1 cellular context compared by ENCODE assay signal in the genomic region with DNA sequence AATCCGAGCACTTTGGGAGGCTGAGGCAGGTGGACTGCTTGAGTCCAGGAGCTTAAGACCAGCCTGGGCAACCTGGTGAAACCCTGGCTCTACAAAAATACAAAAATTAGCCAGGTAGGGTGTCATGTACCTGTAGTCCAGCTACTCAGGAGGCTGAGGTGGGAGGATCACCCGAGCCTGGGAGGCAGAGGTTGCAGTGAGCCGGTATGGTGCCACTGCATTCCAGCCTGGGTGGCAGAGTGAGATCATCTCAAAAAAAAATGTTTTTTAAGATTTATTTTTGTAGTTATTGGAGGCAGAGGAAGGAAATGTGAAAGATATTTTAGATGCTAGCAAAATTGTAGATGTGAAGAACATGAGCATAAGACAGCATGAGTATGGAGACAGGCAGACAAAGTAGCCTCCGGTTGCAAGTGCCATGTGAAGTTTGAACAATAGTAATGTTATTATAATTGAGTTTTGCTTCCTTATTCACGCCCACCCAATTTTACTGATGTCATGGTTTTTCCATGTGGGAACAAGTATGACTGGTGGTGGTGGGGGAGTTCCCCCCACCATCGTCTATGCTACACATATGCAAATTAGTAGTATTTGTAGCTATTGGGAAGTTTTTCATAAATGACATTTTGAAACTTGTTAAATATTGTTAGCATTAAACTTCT.
TF ChIP-seq lines count a peak whose summit lies in the region.

No MANE protein-coding gene starts in this region.

TF ChIP-seq in GM12878, 131 proteins besides CTCF, POLR2A, EP300 and RAD21 (continued from another document and continues in another):
- TF ChIP-seq CREM (IDR thresholded peaks at IDR 0.05; ENCODE audit: low read depth) (peak; percentile 74), SP1 (IDR thresholded peaks at IDR 0.05; ENCODE audit: low read depth, low read length) (no peak), CBFB (IDR thresholded peaks at IDR 0.05; ENCODE audit: low read depth) (0 out of 2 replicates have a peak, but pooled peaks have one; percentile 51), MTA3 (IDR thresholded peaks at IDR 0.05; ENCODE audit: borderline replicate concordance, low read length) (0 out of 2 replicates have a peak, but pooled peaks have one; percentile 57), FOXK2 (IDR thresholded peaks at IDR 0.05) (no peak), KDM1A (IDR thresholded peaks at IDR 0.05; ENCODE audit: borderline replicate concordance) (no peak), HDGF (IDR thresholded peaks at IDR 0.05) (0 out of 2 replicates have a peak, but pooled peaks have one; percentile 15), ZNF274 (IDR thresholded peaks at IDR 0.05; ENCODE audit: insufficient read depth, insufficient read length) (no peak), SMARCA5 (IDR thresholded peaks at IDR 0.05) (no peak), LARP7 (IDR thresholded peaks at IDR 0.05) (no peak), NFXL1 (IDR thresholded peaks at IDR 0.05; ENCODE audit: borderline replicate concordance) (no peak), CEBPZ (IDR thresholded peaks at IDR 0.05; ENCODE audit: low read depth, low read length) (no peak), MTA2 (IDR thresholded peaks at IDR 0.05; ENCODE audit: low read depth) (peak; percentile 70), ASH2L (IDR thresholded peaks at IDR 0.05; ENCODE audit: borderline replicate concordance, low read depth) (no peak), WRNIP1 (IDR thresholded peaks at IDR 0.05; ENCODE audit: borderline replicate concordance, low read depth, low read length) (no peak), HCFC1 (IDR thresholded peaks at IDR 0.05; ENCODE audit: low read length) (no peak), MXI1 (IDR thresholded peaks at IDR 0.05; ENCODE audit: low read depth, low read length) (no peak), SKIL (IDR thresholded peaks at IDR 0.05; ENCODE audit: low read depth, poor library complexity, severe bottlenecking) (peak; percentile 70), SMAD5 (IDR thresholded peaks at IDR 0.05; ENCODE audit: low read depth) (no peak), TCF7 (IDR thresholded peaks at IDR 0.05; ENCODE audit: borderline replicate concordance) (no peak), RFX5 (IDR thresholded peaks at IDR 0.05; ENCODE audit: low read depth, low read length) (no peak), PAX8 (IDR thresholded peaks at IDR 0.05) (no peak), STAT1 (conservative IDR thresholded peaks at IDR 0.05) (no peak), NBN (IDR thresholded peaks at IDR 0.05) (0 out of 2 replicates have a peak, but pooled peaks have one; percentile 47), ESRRA (IDR thresholded peaks at IDR 0.05; ENCODE audit: low read length) (no peak), MLLT1 (IDR thresholded peaks at IDR 0.05) (no peak), PBX3 (IDR thresholded peaks at IDR 0.05; ENCODE audit: insufficient replicate concordance, low read depth, low read length) (no peak), NR2C2 (IDR thresholded peaks at IDR 0.05; ENCODE audit: borderline replicate concordance, control insufficient read depth, insufficient read length, low read depth) (no peak), ZNF207 (IDR thresholded peaks at IDR 0.05; ENCODE audit: borderline replicate concordance) (no peak)
- TF ChIP-seq, protein P1, sequence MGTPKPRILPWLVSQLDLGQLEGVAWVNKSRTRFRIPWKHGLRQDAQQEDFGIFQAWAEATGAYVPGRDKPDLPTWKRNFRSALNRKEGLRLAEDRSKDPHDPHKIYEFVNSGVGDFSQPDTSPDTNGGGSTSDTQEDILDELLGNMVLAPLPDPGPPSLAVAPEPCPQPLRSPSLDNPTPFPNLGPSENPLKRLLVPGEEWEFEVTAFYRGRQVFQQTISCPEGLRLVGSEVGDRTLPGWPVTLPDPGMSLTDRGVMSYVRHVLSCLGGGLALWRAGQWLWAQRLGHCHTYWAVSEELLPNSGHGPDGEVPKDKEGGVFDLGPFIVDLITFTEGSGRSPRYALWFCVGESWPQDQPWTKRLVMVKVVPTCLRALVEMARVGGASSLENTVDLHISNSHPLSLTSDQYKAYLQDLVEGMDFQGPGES (IDR thresholded peaks at IDR 0.05), result no peak
- TF ChIP-seq, protein P2, sequence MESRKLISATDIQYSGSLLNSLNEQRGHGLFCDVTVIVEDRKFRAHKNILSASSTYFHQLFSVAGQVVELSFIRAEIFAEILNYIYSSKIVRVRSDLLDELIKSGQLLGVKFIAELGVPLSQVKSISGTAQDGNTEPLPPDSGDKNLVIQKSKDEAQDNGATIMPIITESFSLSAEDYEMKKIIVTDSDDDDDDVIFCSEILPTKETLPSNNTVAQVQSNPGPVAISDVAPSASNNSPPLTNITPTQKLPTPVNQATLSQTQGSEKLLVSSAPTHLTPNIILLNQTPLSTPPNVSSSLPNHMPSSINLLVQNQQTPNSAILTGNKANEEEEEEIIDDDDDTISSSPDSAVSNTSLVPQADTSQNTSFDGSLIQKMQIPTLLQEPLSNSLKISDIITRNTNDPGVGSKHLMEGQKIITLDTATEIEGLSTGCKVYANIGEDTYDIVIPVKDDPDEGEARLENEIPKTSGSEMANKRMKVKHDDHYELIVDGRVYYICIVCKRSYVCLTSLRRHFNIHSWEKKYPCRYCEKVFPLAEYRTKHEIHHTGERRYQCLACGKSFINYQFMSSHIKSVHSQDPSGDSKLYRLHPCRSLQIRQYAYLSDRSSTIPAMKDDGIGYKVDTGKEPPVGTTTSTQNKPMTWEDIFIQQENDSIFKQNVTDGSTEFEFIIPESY (IDR thresholded peaks at IDR 0.05), result no peak
- TF ChIP-seq, protein P3, sequence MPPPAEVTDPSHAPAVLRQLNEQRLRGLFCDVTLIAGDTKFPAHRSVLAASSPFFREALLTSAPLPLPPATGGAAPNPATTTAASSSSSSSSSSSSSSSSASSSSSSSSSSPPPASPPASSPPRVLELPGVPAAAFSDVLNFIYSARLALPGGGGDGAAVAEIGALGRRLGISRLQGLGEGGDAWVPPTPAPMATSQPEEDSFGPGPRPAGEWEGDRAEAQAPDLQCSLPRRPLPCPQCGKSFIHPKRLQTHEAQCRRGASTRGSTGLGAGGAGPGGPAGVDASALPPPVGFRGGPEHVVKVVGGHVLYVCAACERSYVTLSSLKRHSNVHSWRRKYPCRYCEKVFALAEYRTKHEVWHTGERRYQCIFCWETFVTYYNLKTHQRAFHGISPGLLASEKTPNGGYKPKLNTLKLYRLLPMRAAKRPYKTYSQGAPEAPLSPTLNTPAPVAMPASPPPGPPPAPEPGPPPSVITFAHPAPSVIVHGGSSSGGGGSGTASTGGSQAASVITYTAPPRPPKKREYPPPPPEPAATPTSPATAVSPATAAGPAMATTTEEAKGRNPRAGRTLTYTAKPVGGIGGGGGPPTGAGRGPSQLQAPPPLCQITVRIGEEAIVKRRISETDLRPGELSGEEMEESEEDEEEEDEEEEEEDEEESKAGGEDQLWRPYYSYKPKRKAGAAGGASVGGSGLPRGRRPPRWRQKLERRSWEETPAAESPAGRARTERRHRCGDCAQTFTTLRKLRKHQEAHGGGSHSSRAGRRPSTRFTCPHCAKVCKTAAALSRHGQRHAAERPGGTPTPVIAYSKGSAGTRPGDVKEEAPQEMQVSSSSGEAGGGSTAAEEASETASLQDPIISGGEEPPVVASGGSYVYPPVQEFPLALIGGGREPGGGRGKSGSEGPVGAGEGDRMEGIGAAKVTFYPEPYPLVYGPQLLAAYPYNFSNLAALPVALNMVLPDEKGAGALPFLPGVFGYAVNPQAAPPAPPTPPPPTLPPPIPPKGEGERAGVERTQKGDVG (CRISPR knock-in tag; IDR thresholded peaks at IDR 0.05), result no peak
- TF ChIP-seq, protein P4, sequence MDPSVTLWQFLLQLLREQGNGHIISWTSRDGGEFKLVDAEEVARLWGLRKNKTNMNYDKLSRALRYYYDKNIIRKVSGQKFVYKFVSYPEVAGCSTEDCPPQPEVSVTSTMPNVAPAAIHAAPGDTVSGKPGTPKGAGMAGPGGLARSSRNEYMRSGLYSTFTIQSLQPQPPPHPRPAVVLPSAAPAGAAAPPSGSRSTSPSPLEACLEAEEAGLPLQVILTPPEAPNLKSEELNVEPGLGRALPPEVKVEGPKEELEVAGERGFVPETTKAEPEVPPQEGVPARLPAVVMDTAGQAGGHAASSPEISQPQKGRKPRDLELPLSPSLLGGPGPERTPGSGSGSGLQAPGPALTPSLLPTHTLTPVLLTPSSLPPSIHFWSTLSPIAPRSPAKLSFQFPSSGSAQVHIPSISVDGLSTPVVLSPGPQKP (IDR thresholded peaks at IDR 0.05; ENCODE audit: low read depth, low read length), result no peak
- TF ChIP-seq, protein P5, sequence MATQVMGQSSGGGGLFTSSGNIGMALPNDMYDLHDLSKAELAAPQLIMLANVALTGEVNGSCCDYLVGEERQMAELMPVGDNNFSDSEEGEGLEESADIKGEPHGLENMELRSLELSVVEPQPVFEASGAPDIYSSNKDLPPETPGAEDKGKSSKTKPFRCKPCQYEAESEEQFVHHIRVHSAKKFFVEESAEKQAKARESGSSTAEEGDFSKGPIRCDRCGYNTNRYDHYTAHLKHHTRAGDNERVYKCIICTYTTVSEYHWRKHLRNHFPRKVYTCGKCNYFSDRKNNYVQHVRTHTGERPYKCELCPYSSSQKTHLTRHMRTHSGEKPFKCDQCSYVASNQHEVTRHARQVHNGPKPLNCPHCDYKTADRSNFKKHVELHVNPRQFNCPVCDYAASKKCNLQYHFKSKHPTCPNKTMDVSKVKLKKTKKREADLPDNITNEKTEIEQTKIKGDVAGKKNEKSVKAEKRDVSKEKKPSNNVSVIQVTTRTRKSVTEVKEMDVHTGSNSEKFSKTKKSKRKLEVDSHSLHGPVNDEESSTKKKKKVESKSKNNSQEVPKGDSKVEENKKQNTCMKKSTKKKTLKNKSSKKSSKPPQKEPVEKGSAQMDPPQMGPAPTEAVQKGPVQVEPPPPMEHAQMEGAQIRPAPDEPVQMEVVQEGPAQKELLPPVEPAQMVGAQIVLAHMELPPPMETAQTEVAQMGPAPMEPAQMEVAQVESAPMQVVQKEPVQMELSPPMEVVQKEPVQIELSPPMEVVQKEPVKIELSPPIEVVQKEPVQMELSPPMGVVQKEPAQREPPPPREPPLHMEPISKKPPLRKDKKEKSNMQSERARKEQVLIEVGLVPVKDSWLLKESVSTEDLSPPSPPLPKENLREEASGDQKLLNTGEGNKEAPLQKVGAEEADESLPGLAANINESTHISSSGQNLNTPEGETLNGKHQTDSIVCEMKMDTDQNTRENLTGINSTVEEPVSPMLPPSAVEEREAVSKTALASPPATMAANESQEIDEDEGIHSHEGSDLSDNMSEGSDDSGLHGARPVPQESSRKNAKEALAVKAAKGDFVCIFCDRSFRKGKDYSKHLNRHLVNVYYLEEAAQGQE (IDR thresholded peaks at IDR 0.05; ENCODE audit: low read depth, low read length), result no peak
